1 cellular context compared by ENCODE assay signal in genomic region chr5:172694541-172694940, GRCh38.
TF ChIP-seq lines count a peak whose summit lies in the region.

No MANE protein-coding gene starts in this region.

TF ChIP-seq in IMR-90, 13 proteins besides CTCF, POLR2A, EP300 and RAD21:
- TF ChIP-seq ELK1 (IDR thresholded peaks at IDR 0.05; ENCODE audit: borderline replicate concordance, low read depth, low read length) (no peak), NFE2L2 (IDR thresholded peaks at IDR 0.05; ENCODE audit: low read depth, low read length) (no peak), FOS (IDR thresholded peaks at IDR 0.05; ENCODE audit: low read depth, low read length) (no peak), BHLHE40 (IDR thresholded peaks at IDR 0.05; ENCODE audit: low read depth, low read length) (no peak), MAZ (IDR thresholded peaks at IDR 0.05; ENCODE audit: borderline replicate concordance, low read depth, low read length) (no peak)
